Comparison of ENCODE assay signal across 1 cellular context in genomic region chr2:97963079-97963406, GRCh38.
A peak's percentile ranks its signal among the peaks of the same experiment; 100 is the strongest.
TF ChIP-seq lines count a peak whose summit lies in the region.

No MANE protein-coding gene starts in this region.

TF ChIP-seq in GM12878, 131 proteins besides CTCF, POLR2A, EP300 and RAD21:
- no peak for TF ChIP-seq MAX (IDR thresholded peaks at IDR 0.05; ENCODE audit: low read depth, low read length)
- peak; percentile 49; the same call in 1 of the 2 replicates for TF ChIP-seq SREBF1 (IDR thresholded peaks at IDR 0.05; ENCODE audit: low read length)
- 0 out of 2 replicates have a peak, but pooled peaks have one; percentile 36 for TF ChIP-seq ZNF217 (IDR thresholded peaks at IDR 0.05)
- TF ChIP-seq SKIL (IDR thresholded peaks at IDR 0.05; ENCODE audit: low read depth, poor library complexity, severe bottlenecking): peak; percentile 8
- TF ChIP-seq ZNF24 (IDR thresholded peaks at IDR 0.05): no peak
- 0 out of 4 replicates have a peak, but pooled peaks of 1 of the 2 experiments have one; percentile 19 for TF ChIP-seq BHLHE40 (IDR thresholded peaks at IDR 0.05; ENCODE audit: borderline replicate concordance in 1 of 2, low read depth in 2 of 2, low read length in 1 of 2)
- TF ChIP-seq PKNOX1 (IDR thresholded peaks at IDR 0.05): no peak
- TF ChIP-seq ELK1 (IDR thresholded peaks at IDR 0.05; ENCODE audit: low read depth, low read length): no peak
